In the genomic region with DNA sequence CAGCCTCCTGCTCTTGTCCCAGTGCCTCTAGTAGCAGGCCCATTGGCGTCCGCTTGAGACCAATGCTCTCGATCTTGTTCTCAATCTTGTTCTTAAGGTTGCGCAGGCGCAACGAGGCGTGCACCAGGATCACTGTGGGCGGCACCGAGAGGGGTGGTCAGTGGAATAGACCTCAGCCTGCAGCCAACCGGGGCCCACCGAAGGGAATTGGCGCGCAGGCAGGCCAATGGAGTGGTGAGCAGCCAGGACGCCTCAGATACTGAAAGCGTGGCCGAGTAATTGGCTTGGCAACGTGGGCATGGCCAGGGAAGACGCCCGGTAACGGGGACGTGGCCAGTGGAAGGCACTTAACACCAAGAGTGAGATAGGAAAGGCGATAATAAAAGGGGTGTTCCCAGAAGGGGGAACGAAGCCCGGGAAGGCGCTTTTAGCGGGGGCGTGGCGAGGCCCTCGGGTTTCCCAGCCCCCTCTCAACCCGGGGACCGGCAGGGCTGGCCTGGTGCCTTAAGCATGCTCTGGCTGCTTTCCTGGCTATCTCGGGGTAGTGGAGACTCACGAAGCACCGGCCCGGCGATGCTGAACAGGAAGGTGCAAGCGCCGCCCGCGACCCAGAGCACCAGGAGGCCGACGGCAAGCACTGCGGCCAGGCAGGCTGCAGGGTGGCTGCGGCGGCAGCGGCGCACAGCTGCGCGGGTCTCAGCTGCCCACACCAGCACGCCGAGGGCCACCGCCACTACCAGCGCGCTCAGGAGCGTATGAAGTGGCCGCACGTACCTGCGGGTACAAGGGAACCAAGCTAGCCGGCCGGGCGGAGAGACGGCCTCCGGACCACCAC, we compare ENCODE assay signal across 8 cellular contexts. TPM values are rescaled to one million over a fixed set of nuclear protein-coding genes. Genes with fewer than 3 reads are reported as not detected.
DNase-seq lines count a peak whose midpoint lies in the region; TF ChIP-seq lines count a peak whose summit lies in the region.

No MANE protein-coding gene starts in this region.

- no peaks in the 10 kb centered on the region for H3K27me3 ChIP-seq in HUES64 (ENCODE audit: insufficient read depth, low read length)
- H3K27me3 ChIP-seq in stomach smooth muscle (ENCODE audit: control insufficient read depth in 1 of 2, insufficient read depth in 2 of 2, low read length in 2 of 2), result peaks cover 0 to 8% of the 10 kb centered on the region in 2 donors
- H3K27me3 ChIP-seq in HAP-1 (ENCODE audit: low read depth), result no peaks in the 10 kb centered on the region

- H3K27ac ChIP-seq in HUES64 (ENCODE audit: low read depth, low read length), result no peak overlapping the region
- H3K27ac ChIP-seq in stomach smooth muscle (ENCODE audit: low read length), result peak overlapping the region; percentile 37
- no peak overlapping the region for H3K27ac ChIP-seq in OCI-LY7 (ENCODE audit: low read depth, low read length, poor library complexity, severe bottlenecking)

- WGBS in HUES64, result 95% methylated on average over 63 of the region's 63 CpGs

- H3K9me2 ChIP-seq in OCI-LY7 (ENCODE audit: insufficient read depth, low read length), result no peaks in the 10 kb centered on the region

- H4K20me1 ChIP-seq in OCI-LY7 (ENCODE audit: insufficient read depth, low read length), result no peaks in the 10 kb centered on the region

- H3K4me1 ChIP-seq in HUES64 (ENCODE audit: insufficient read depth, low read length), result no peaks in the 10 kb centered on the region
- peaks cover 20% of the 10 kb centered on the region for H3K4me1 ChIP-seq in stomach smooth muscle (ENCODE audit: control insufficient read depth, insufficient read depth, low read length)
- peaks cover 7% of the 10 kb centered on the region for H3K4me1 ChIP-seq in OCI-LY7 (ENCODE audit: insufficient read depth, low read length, poor library complexity, severe bottlenecking)
- H3K4me1 ChIP-seq in HAP-1, result no peaks in the 10 kb centered on the region

- TF ChIP-seq CTCF in choroid plexus epithelial cell (conservative IDR thresholded peaks at IDR 0.05; ENCODE audit: low read depth, low read length) (no peak), OCI-LY7 (conservative IDR thresholded peaks at IDR 0.05; ENCODE audit: low read length) (no peak)

- DNase-seq in choroid plexus epithelial cell (ENCODE audit: low read depth) (peak; percentile 87), left kidney (ENCODE audit: low read depth, low spot score) (peak; percentile 94), SKM-1 treated with dmso at 0.1 percent for 144 hours (lab: John Stamatoyannopoulos, UW; ENCODE audit: unreplicated experiment) (no peak), OCI-LY7 (ENCODE audit: low spot score) (no peak), HAP-1 (ENCODE audit: low spot score in 2 of 2) (no peak)
- DNase-seq in activated CD4-positive, CD25-positive, alpha-beta regulatory T cell (lab: John Stamatoyannopoulos, UW), result no peak

- peak overlapping the region; percentile 93 for H3K4me3 ChIP-seq in HUES64 (ENCODE audit: low read length)
- peak overlapping the region; percentile 75 for H3K4me3 ChIP-seq in choroid plexus epithelial cell (ENCODE audit: low read depth, low read length)
- H3K4me3 ChIP-seq in stomach smooth muscle (ENCODE audit: low read length in 2 of 2), result peak overlapping the region; percentile 66 to 78
- no peak overlapping the region for H3K4me3 ChIP-seq in OCI-LY7 (ENCODE audit: low read depth, low read length, poor library complexity, severe bottlenecking)
- H3K4me3 ChIP-seq in HAP-1, result no peak overlapping the region

- H3K4me2 ChIP-seq in OCI-LY7 (ENCODE audit: low read length), result no peak overlapping the region

- peak overlapping the region; percentile 20; the same call in 1 of the 2 replicates for H3K9ac ChIP-seq in HUES64 (ENCODE audit: low read depth, low read length)
- peak overlapping the region in 1 of 2 donors; percentile 22 for H3K9ac ChIP-seq in stomach smooth muscle (ENCODE audit: low read length in 2 of 2)

- BruUV-seq in OCI-LY7 (replicated peaks; lab: Mats Ljungman, UMichigan), result no TSS peak

- H3K9me3 ChIP-seq in HUES64 (ENCODE audit: insufficient read depth, low read depth, low read length) (no peaks in the 10 kb centered on the region), stomach smooth muscle (ENCODE audit: control insufficient read depth in 2 of 2, low read length in 2 of 2) (no peaks in the 10 kb centered on the region), OCI-LY7 (ENCODE audit: low read length) (no peaks in the 10 kb centered on the region), HAP-1 (no peaks in the 10 kb centered on the region)

- no peak overlapping the region for H2AFZ ChIP-seq in OCI-LY7 (ENCODE audit: low read length)

- in situ Hi-C loops in HAP-1 (cut with MboI; ENCODE audit: low sequenced_read_pairs), result no loop called here

- H3K79me2 ChIP-seq in OCI-LY7 (ENCODE audit: insufficient read depth, low read depth, low read length), result no peaks in the 10 kb centered on the region

- intact Hi-C loops in OCI-LY7 (cut with micrococcal nuclease; ENCODE audit: unreplicated experiment), result no loop called here

- H3K36me3 ChIP-seq in HUES64 (ENCODE audit: insufficient read depth, low read length), result peaks cover 3% of the 10 kb centered on the region; the same call in 1 of the 2 replicates
- H3K36me3 ChIP-seq in stomach smooth muscle (ENCODE audit: control insufficient read depth in 2 of 2, insufficient read depth in 2 of 2, low read length in 2 of 2), result peaks cover 0 to 3% of the 10 kb centered on the region in 2 donors
- H3K36me3 ChIP-seq in OCI-LY7 (ENCODE audit: insufficient read depth, low read length), result no peaks in the 10 kb centered on the region
- H3K36me3 ChIP-seq in HAP-1 (replicated peaks), result no peaks in the 10 kb centered on the region; the same call in none of the 2 replicates

- POLR2A ChIA-PET in OCI-LY7 (lab: Charles Lee), result no interaction called here

- CTCF ChIA-PET in OCI-LY7 (lab: Charles Lee; ENCODE audit: unreplicated experiment), result no interaction called here

RNA-seq across cellular contexts. Expression of a gene that starts 1.7 kb away (rescaled TPM):
- 10.8 TPM for polyA plus RNA-seq in HUES64 (2013, experiment 1 of 2)
- polyA plus RNA-seq in HUES64 (2013, experiment 2 of 2), result 16.4 TPM
- total RNA-seq in OCI-LY7 (2014; rRNA removed; shearing (Covaris generic)), result 2.3 and 8.1 TPM in 2 replicates
- 17.5 and 20.3 TPM in 2 replicates for total RNA-seq in OCI-LY7 (2022)

RNA-seq across cellular contexts. Expression of a gene that starts 7.6 kb away (rescaled TPM):
- polyA plus RNA-seq in HUES64 (2013, experiment 1 of 2), result 21.2 TPM
- polyA plus RNA-seq in HUES64 (2013, experiment 2 of 2), result 15.6 TPM
- total RNA-seq in OCI-LY7 (2014; rRNA removed; shearing (Covaris generic)), result 32.4 and 37.6 TPM in 2 replicates
- total RNA-seq in OCI-LY7 (2022), result 46.2 and 48.7 TPM in 2 replicates

RNA-seq across cellular contexts. Expression of a gene that starts 13.3 kb away (rescaled TPM):
- polyA plus RNA-seq in HUES64 (2013, experiment 1 of 2), result 6.2 TPM
- 6.8 TPM for polyA plus RNA-seq in HUES64 (2013, experiment 2 of 2)
- total RNA-seq in OCI-LY7 (2014; rRNA removed; shearing (Covaris generic)), result 0.95 and 1.4 TPM in 2 replicates
- total RNA-seq in OCI-LY7 (2022), result 3.6 and 4.1 TPM in 2 replicates

RNA-seq across cellular contexts. Expression of a gene that starts 28.9 kb away (rescaled TPM):
- polyA plus RNA-seq in HUES64 (2013, experiment 1 of 2), result 33.0 TPM
- 29.9 TPM for polyA plus RNA-seq in HUES64 (2013, experiment 2 of 2)
- total RNA-seq in OCI-LY7 (2014; rRNA removed; shearing (Covaris generic)), result 7.6 and 10.2 TPM in 2 replicates
- total RNA-seq in OCI-LY7 (2022), result 19.0 and 19.8 TPM in 2 replicates

RNA-seq across cellular contexts. Expression of a gene that starts 51.4 kb away (rescaled TPM):
- polyA plus RNA-seq in HUES64 (2013, experiment 1 of 2), result 12.0 TPM
- polyA plus RNA-seq in HUES64 (2013, experiment 2 of 2), result 17.5 TPM
- total RNA-seq in OCI-LY7 (2014; rRNA removed; shearing (Covaris generic)), result 18.8 and 27.5 TPM in 2 replicates
- 16.8 and 17.7 TPM in 2 replicates for total RNA-seq in OCI-LY7 (2022)

Comparison
In these comparisons a context has a peak if more than half of its experiments do, and no peak if none do; other contexts are left out.
1. H3K4me3 ChIP-seq: peak in HUES64 (single experiment), choroid plexus epithelial cell (single experiment) and stomach smooth muscle (2 of 2); none in OCI-LY7 (single experiment) and HAP-1 (single experiment).
2. DNase-seq: peak in choroid plexus epithelial cell (single experiment) and left kidney (single experiment); none in activated CD4-positive, CD25-positive, alpha-beta regulatory T cell (0 of 4), SKM-1 treated with dmso at 0.1 percent for 144 hours (single experiment), OCI-LY7 (single experiment) and HAP-1 (0 of 2).